In the genomic region with DNA sequence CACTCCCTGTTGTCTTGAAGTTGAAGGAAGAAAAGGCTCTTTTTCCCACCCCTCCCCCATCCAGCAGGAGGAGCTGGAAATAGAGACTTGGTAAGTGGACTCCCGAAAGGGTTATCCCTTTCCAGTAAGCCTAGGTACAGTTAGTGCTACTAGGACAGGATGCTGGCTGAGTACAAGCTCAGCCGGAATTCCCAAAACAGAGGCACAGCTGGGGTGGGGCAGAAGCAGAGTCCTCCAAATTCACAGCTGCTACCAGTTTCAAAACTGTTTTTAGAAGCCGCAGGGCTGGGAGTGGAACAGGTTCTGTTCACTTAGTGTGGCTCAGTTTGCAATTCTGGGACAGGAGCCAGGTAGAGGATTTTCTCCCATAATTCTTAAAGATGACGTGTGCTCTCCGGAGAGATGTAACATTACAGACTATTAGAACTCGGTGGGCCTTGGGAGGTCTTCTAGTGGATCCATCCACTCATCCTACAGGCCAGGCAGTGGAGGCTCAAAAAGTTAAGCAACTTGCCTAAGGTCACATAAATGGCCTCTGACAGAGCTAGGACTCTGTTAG, we compare ENCODE assay signal across 1 cellular context.
A peak's percentile ranks its signal among the peaks of the same experiment; 100 is the strongest.
TF ChIP-seq lines count a peak whose summit lies in the region.

No MANE protein-coding gene starts in this region.

TF ChIP-seq in HEK293, 187 proteins besides CTCF, POLR2A, EP300 and RAD21 (continued from another document and continues in another):
- TF ChIP-seq, protein P1, sequence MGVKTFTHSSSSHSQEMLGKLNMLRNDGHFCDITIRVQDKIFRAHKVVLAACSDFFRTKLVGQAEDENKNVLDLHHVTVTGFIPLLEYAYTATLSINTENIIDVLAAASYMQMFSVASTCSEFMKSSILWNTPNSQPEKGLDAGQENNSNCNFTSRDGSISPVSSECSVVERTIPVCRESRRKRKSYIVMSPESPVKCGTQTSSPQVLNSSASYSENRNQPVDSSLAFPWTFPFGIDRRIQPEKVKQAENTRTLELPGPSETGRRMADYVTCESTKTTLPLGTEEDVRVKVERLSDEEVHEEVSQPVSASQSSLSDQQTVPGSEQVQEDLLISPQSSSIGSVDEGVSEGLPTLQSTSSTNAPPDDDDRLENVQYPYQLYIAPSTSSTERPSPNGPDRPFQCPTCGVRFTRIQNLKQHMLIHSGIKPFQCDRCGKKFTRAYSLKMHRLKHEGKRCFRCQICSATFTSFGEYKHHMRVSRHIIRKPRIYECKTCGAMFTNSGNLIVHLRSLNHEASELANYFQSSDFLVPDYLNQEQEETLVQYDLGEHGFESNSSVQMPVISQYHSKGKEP (tag by site-specific recombination; IDR thresholded peaks at IDR 0.05), result no peak; the same call in 1 of the 2 replicates
- TF ChIP-seq, protein P2, sequence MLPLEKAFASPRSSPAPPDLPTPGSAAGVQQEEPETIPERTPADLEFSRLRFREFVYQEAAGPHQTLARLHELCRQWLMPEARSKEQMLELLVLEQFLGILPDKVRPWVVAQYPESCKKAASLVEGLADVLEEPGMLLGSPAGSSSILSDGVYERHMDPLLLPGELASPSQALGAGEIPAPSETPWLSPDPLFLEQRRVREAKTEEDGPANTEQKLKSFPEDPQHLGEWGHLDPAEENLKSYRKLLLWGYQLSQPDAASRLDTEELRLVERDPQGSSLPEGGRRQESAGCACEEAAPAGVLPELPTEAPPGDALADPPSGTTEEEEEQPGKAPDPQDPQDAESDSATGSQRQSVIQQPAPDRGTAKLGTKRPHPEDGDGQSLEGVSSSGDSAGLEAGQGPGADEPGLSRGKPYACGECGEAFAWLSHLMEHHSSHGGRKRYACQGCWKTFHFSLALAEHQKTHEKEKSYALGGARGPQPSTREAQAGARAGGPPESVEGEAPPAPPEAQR (tag by site-specific recombination; IDR thresholded peaks at IDR 0.05), result no peak
- TF ChIP-seq, protein P3, sequence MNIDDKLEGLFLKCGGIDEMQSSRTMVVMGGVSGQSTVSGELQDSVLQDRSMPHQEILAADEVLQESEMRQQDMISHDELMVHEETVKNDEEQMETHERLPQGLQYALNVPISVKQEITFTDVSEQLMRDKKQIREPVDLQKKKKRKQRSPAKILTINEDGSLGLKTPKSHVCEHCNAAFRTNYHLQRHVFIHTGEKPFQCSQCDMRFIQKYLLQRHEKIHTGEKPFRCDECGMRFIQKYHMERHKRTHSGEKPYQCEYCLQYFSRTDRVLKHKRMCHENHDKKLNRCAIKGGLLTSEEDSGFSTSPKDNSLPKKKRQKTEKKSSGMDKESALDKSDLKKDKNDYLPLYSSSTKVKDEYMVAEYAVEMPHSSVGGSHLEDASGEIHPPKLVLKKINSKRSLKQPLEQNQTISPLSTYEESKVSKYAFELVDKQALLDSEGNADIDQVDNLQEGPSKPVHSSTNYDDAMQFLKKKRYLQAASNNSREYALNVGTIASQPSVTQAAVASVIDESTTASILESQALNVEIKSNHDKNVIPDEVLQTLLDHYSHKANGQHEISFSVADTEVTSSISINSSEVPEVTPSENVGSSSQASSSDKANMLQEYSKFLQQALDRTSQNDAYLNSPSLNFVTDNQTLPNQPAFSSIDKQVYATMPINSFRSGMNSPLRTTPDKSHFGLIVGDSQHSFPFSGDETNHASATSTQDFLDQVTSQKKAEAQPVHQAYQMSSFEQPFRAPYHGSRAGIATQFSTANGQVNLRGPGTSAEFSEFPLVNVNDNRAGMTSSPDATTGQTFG (tag by site-specific recombination; IDR thresholded peaks at IDR 0.05; ENCODE audit: borderline replicate concordance), result no peak
- no peak for TF ChIP-seq ZNF626 (tag by site-specific recombination; IDR thresholded peaks at IDR 0.05)
- no peak for TF ChIP-seq ZNF658 (tag by site-specific recombination; IDR thresholded peaks at IDR 0.05)
- TF ChIP-seq ZNF169 (tag by site-specific recombination; IDR thresholded peaks at IDR 0.05), result no peak
- TF ChIP-seq WT1 (tag by site-specific recombination; IDR thresholded peaks at IDR 0.05), result peak; percentile 60; the same call in 1 of the 2 replicates
- TF ChIP-seq ZXDB (tag by site-specific recombination; IDR thresholded peaks at IDR 0.05), result 0 out of 2 replicates have a peak, but pooled peaks have one; percentile 35
- TF ChIP-seq ZNF266 (tag by site-specific recombination; IDR thresholded peaks at IDR 0.05; ENCODE audit: low read depth), result no peak
- no peak for TF ChIP-seq ZNF324 (tag by site-specific recombination; IDR thresholded peaks at IDR 0.05)
- TF ChIP-seq GLI2 (tag by site-specific recombination; IDR thresholded peaks at IDR 0.05; ENCODE audit: borderline replicate concordance, low read depth), result no peak
- no peak for TF ChIP-seq ZFP41 (tag by site-specific recombination; IDR thresholded peaks at IDR 0.05; ENCODE audit: borderline replicate concordance)
- peak; percentile 51; the same call in 1 of the 2 replicates for TF ChIP-seq TRIM28 (IDR thresholded peaks at IDR 0.05; ENCODE audit: borderline replicate concordance, low read length)
- TF ChIP-seq, protein P4, sequence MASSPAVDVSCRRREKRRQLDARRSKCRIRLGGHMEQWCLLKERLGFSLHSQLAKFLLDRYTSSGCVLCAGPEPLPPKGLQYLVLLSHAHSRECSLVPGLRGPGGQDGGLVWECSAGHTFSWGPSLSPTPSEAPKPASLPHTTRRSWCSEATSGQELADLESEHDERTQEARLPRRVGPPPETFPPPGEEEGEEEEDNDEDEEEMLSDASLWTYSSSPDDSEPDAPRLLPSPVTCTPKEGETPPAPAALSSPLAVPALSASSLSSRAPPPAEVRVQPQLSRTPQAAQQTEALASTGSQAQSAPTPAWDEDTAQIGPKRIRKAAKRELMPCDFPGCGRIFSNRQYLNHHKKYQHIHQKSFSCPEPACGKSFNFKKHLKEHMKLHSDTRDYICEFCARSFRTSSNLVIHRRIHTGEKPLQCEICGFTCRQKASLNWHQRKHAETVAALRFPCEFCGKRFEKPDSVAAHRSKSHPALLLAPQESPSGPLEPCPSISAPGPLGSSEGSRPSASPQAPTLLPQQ (tag by site-specific recombination; IDR thresholded peaks at IDR 0.05), result no peak
- no peak for TF ChIP-seq MEIS1 (CRISPR knock-in tag; IDR thresholded peaks at IDR 0.05; ENCODE audit: borderline replicate concordance)
- peak; percentile 75; the same call in 1 of the 2 replicates for TF ChIP-seq ZSCAN30 (tag by site-specific recombination; IDR thresholded peaks at IDR 0.05)
- TF ChIP-seq ZNF350 (tag by site-specific recombination; IDR thresholded peaks at IDR 0.05), result no peak
- TF ChIP-seq ZBTB48 (tag by site-specific recombination; IDR thresholded peaks at IDR 0.05), result no peak
- no peak for TF ChIP-seq ZNF707 (tag by site-specific recombination; IDR thresholded peaks at IDR 0.05)
- no peak for TF ChIP-seq ZNF555 (tag by site-specific recombination; conservative IDR thresholded peaks at IDR 0.05)
- peak; percentile 43; the same call in 1 of the 2 replicates for TF ChIP-seq ZNF366 (tag by site-specific recombination; conservative IDR thresholded peaks at IDR 0.05)
- TF ChIP-seq ZNF221 (tag by site-specific recombination; IDR thresholded peaks at IDR 0.05; ENCODE audit: borderline replicate concordance), result no peak
- no peak for TF ChIP-seq ZNF426 (tag by site-specific recombination; IDR thresholded peaks at IDR 0.05)
- TF ChIP-seq SCRT1 (tag by site-specific recombination; IDR thresholded peaks at IDR 0.05; ENCODE audit: borderline replicate concordance), result 0 out of 2 replicates have a peak, but pooled peaks have one; percentile 31
- TF ChIP-seq, protein P5, sequence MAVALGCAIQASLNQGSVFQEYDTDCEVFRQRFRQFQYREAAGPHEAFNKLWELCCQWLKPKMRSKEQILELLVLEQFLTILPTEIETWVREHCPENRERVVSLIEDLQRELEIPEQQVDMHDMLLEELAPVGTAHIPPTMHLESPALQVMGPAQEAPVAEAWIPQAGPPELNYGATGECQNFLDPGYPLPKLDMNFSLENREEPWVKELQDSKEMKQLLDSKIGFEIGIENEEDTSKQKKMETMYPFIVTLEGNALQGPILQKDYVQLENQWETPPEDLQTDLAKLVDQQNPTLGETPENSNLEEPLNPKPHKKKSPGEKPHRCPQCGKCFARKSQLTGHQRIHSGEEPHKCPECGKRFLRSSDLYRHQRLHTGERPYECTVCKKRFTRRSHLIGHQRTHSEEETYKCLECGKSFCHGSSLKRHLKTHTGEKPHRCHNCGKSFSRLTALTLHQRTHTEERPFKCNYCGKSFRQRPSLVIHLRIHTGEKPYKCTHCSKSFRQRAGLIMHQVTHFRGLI (tag by site-specific recombination; IDR thresholded peaks at IDR 0.05), result no peak
- TF ChIP-seq, protein P6, sequence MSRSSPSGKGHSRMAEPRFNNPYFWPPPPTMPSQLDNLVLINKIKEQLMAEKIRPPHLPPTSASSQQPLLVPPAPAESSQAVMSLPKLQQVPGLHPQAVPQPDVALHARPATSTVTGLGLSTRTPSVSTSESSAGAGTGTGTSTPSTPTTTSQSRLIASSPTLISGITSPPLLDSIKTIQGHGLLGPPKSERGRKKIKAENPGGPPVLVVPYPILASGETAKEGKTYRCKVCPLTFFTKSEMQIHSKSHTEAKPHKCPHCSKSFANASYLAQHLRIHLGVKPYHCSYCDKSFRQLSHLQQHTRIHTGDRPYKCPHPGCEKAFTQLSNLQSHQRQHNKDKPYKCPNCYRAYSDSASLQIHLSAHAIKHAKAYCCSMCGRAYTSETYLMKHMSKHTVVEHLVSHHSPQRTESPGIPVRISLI (tag by site-specific recombination; IDR thresholded peaks at IDR 0.05), result no peak
- no peak for TF ChIP-seq ZNF677 (tag by site-specific recombination; IDR thresholded peaks at IDR 0.05)
- no peak for TF ChIP-seq BCL11A (tag by site-specific recombination; IDR thresholded peaks at IDR 0.05; ENCODE audit: low read depth)
- no peak for TF ChIP-seq HOXC10 (CRISPR knock-in tag; IDR thresholded peaks at IDR 0.05)
- TF ChIP-seq, protein P7, sequence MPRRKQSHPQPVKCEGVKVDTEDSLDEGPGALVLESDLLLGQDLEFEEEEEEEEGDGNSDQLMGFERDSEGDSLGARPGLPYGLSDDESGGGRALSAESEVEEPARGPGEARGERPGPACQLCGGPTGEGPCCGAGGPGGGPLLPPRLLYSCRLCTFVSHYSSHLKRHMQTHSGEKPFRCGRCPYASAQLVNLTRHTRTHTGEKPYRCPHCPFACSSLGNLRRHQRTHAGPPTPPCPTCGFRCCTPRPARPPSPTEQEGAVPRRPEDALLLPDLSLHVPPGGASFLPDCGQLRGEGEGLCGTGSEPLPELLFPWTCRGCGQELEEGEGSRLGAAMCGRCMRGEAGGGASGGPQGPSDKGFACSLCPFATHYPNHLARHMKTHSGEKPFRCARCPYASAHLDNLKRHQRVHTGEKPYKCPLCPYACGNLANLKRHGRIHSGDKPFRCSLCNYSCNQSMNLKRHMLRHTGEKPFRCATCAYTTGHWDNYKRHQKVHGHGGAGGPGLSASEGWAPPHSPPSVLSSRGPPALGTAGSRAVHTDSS (tag by site-specific recombination; IDR thresholded peaks at IDR 0.05), result no peak
- TF ChIP-seq, protein P8, sequence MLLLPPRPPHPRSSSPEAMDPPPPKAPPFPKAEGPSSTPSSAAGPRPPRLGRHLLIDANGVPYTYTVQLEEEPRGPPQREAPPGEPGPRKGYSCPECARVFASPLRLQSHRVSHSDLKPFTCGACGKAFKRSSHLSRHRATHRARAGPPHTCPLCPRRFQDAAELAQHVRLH (tag by site-specific recombination; IDR thresholded peaks at IDR 0.05), result no peak
- 0 out of 2 replicates have a peak, but pooled peaks have one; percentile 34 for TF ChIP-seq GLIS2 (tag by site-specific recombination; IDR thresholded peaks at IDR 0.05)
- TF ChIP-seq ZNF560 (tag by site-specific recombination; IDR thresholded peaks at IDR 0.05; ENCODE audit: borderline replicate concordance), result no peak
- TF ChIP-seq, protein P9, sequence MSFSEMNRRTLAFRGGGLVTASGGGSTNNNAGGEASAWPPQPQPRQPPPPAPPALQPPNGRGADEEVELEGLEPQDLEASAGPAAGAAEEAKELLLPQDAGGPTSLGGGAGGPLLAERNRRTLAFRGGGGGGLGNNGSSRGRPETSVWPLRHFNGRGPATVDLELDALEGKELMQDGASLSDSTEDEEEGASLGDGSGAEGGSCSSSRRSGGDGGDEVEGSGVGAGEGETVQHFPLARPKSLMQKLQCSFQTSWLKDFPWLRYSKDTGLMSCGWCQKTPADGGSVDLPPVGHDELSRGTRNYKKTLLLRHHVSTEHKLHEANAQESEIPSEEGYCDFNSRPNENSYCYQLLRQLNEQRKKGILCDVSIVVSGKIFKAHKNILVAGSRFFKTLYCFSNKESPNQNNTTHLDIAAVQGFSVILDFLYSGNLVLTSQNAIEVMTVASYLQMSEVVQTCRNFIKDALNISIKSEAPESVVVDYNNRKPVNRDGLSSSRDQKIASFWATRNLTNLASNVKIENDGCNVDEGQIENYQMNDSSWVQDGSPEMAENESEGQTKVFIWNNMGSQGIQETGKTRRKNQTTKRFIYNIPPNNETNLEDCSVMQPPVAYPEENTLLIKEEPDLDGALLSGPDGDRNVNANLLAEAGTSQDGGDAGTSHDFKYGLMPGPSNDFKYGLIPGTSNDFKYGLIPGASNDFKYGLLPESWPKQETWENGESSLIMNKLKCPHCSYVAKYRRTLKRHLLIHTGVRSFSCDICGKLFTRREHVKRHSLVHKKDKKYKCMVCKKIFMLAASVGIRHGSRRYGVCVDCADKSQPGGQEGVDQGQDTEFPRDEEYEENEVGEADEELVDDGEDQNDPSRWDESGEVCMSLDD (tag by site-specific recombination; IDR thresholded peaks at IDR 0.05), result no peak
- TF ChIP-seq ZNF843 (tag by site-specific recombination; IDR thresholded peaks at IDR 0.05), result 0 out of 2 replicates have a peak, but pooled peaks have one; percentile 30
- TF ChIP-seq GLI4 (tag by site-specific recombination; IDR thresholded peaks at IDR 0.05), result no peak
- TF ChIP-seq ZBTB20 (tag by site-specific recombination; IDR thresholded peaks at IDR 0.05), result peak; percentile 44; the same call in 1 of the 2 replicates
- no peak for TF ChIP-seq ZNF510 (tag by site-specific recombination; IDR thresholded peaks at IDR 0.05; ENCODE audit: insufficient replicate concordance)
- TF ChIP-seq GFI1B (tag by site-specific recombination; IDR thresholded peaks at IDR 0.05), result no peak
- no peak for TF ChIP-seq ZNF416 (tag by site-specific recombination; IDR thresholded peaks at IDR 0.05)
- no peak for TF ChIP-seq YY1 (tag by site-specific recombination; IDR thresholded peaks at IDR 0.05)
- no peak for TF ChIP-seq ZNF544 (tag by site-specific recombination; IDR thresholded peaks at IDR 0.05)
- no peak for TF ChIP-seq ZNF214 (tag by site-specific recombination; IDR thresholded peaks at IDR 0.05; ENCODE audit: borderline replicate concordance)
- TF ChIP-seq ZNF311 (tag by site-specific recombination; IDR thresholded peaks at IDR 0.05; ENCODE audit: borderline replicate concordance), result no peak
